Comparison of ENCODE assay signal across 11 cellular contexts in genomic region chr11:34461215-34461614, GRCh38. TPM values are rescaled to one million over a fixed set of nuclear protein-coding genes. Genes with fewer than 3 reads are reported as not detected.
"Had no signal": no experiment of that assay in that cellular context is flagged by ENCODE, and none has a peak within 500 bp of the region (broad histone marks: within the 10 kb centered on the region; RNA-seq: fewer than 3 reads in every experiment).

No MANE protein-coding gene starts in this region.

- ATAC-seq: HCT116, K562 had no signal

- FAIRE-seq: K562 had no signal

- H3K27ac ChIP-seq: GM23248, HL-60 had no signal

- H3K9ac ChIP-seq: GM23248 had no signal

- H3K4me3 ChIP-seq: GM23248, HAP-1, K562 had no signal

- H3K9me3 ChIP-seq: HAP-1 had no signal

- H3K4me1 ChIP-seq: HAP-1 had no signal

- DNase-seq: GM23248, GOT3, HFFc6, IMR-90 had no signal

- H2AFZ ChIP-seq: GM23248 had no signal

RNA-seq across cellular contexts. Expression of gene CAT, which starts 22.5 kb away (rescaled TPM):
- total RNA-seq: H7 had no signal

RNA-seq across cellular contexts. Expression of gene ELF5, which starts 52.4 kb away (rescaled TPM):
- total RNA-seq: GM23248, H4, H7, HFFc6, HT1080, IMR-90, K562 had no signal
- polyA plus RNA-seq: GM23248, IMR-90, K562 had no signal
